In the genomic region with DNA sequence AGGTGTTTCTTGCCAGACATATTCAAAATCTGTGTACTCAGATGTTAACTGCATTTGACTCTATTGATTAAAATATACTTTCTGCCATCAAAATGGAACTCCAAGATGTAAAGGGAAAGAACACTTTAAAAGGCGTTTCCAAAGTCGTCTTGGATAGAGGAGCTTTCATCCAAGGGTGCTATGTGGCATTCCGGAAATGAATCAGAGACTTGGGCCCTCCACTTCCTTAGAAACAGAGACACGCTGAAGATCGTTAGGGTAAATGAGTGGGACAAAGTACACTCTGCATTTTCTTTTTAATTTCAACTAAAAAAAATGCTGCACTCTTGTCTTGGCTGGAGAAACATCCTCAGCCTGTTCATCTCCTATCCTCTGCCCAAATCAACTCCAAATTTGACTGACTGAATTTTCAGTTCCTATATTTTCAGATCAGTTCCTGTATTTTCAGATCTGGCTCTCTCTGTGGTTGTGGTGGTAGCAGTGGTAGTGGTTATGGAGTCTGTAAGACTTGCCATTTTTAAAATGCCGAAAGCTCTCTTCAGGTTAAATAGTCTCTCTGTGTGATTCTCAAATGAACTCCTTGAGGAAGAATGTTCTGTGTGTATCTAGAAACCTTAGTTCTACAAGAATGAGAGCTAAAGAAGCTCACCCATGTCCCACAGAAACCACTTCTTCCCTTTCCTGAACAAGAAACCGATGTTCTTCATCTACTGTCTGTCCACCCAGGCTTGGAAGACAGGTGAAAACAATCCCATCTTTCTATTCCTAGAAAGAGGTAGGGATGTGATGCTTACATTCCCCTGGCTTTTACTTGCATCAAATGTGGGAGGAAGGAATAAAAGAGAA, we compare ENCODE assay signal across 9 cellular contexts.
A peak's percentile ranks its signal among the peaks of the same experiment; 100 is the strongest.
DNase-seq lines count a peak whose midpoint lies in the region; ATAC-seq and TF ChIP-seq lines count a peak whose summit lies in the region.
"Had no signal": no experiment of that assay in that cellular context is flagged by ENCODE, and none has a peak within 500 bp of the region (broad histone marks: within the 10 kb centered on the region; RNA-seq: fewer than 3 reads in every experiment).

No MANE protein-coding gene starts in this region.

- ATAC-seq in GM18870 (IDR thresholded peaks at IDR 0.05; ENCODE audit: unreplicated experiment) (peak; percentile 70), HG02870 (IDR thresholded peaks at IDR 0.05; ENCODE audit: unreplicated experiment) (peak; percentile 85), naive B cell (ENCODE audit: low read depth in 2 of 2) (peak; percentile 91 to 93)
- ATAC-seq: Right ventricle myocardium inferior had no signal

- no peaks in the 10 kb centered on the region for H3K9me3 ChIP-seq in testis

- no peaks in the 10 kb centered on the region for H3K36me3 ChIP-seq in testis (ENCODE audit: low read depth, missing control alignments)

- TF ChIP-seq POLR2A in testis (IDR thresholded peaks at IDR 0.05), result no peak

- H3K4me3 Mint-ChIP-seq in naive B cell, result peak overlapping the region in 1 of 8 donors; percentile 3

- no peak overlapping the region for H3K27ac ChIP-seq in testis

- H3K27me3 ChIP-seq in testis, result no peaks in the 10 kb centered on the region

- H3K27me3 Mint-ChIP-seq in naive B cell, result peaks cover 0 to 6% (median 3%) of the 10 kb centered on the region in 3 donors

- no peak overlapping the region for H3K4me3 ChIP-seq in testis

- intact Hi-C loops in testis (cut with DNase I; ENCODE audit: low total_unique reads), result no loop called here

- no peak for TF ChIP-seq CTCF in testis (IDR thresholded peaks at IDR 0.05)

- H3K27ac Mint-ChIP-seq in naive B cell, result peak overlapping the region in 1 of 6 donors; percentile 33

- H3K36me3 Mint-ChIP-seq in naive B cell, result no peaks in the 10 kb centered on the region

- H3K4me1 ChIP-seq in testis, result no peaks in the 10 kb centered on the region

- H3K4me1 Mint-ChIP-seq in naive B cell, result peaks cover 16 to 20% (median 18%) of the 10 kb centered on the region in 3 donors

- DNase-seq in MV-4-11 (lab: John Stamatoyannopoulos, UW), result peak; percentile 93
- DNase-seq in naive B cell, result peak; percentile 6
- no peak for DNase-seq in NCI-H526 (lab: John Stamatoyannopoulos, UW)
- no peak for DNase-seq in occipital lobe (lab: John Stamatoyannopoulos, UW)
- DNase-seq in testis, result no peak
- DNase-seq in NCI-H748 (lab: John Stamatoyannopoulos, UW; ENCODE audit: unreplicated experiment), result no peak

- H3K9me3 Mint-ChIP-seq in naive B cell, result no peaks in the 10 kb centered on the region

- 84 to 86% methylated on average over 7 of the region's 7 CpGs for WGBS in testis, 2 donors

Comparison
In these comparisons a context has a peak if more than half of its experiments do, and no peak if none do; other contexts are left out.
1. DNase-seq: peak in MV-4-11 (single experiment) and naive B cell (single experiment); none in NCI-H526 (0 of 2), occipital lobe (single experiment), testis (single experiment) and NCI-H748 (single experiment).
2. Peak in every context shown above with its lines, with median percentiles within 50 percentile points of each other: ATAC-seq.